In the genomic region with DNA sequence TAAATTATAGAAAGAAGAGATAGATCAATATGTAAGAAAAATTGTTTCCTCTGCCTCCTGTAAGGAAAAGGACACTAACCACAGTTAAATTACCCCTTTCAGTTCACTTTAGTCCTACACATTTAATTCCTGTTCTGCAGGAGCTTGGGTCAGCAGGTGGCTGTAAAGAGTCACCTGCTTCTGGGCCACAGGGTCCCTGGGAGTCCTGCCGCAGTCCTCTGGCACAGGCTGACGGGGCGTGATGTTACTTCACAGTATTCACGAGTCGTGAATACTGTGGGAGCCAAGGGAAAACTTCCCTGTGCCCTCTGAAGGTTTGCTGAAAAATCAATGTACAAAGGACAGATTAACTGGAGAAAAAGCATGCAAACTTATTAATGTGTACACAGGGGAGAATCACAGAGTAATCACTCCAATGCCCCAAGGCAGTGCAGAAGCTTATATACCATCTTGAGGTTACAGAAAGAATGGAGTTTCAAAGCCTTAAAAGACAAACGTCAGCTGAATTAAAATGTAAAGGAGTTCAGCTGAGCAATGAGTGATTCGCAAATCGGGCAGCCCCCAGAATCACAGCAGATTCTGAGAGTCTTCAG, we compare ENCODE assay signal across 22 cellular contexts.
"Had no signal": no experiment of that assay in that cellular context is flagged by ENCODE, and none has a peak within 500 bp of the region (broad histone marks: within the 10 kb centered on the region; RNA-seq: fewer than 3 reads in every experiment).

No MANE protein-coding gene starts in this region.

- H3K4me3 Mint-ChIP-seq: IgD-negative memory B cell had no signal

- H3K4me3 ChIP-seq: K562 had no signal

- ATAC-seq: K562, Panc1, PC-3, SK-N-SH treated with all-trans-retinoic acid at 6 μM for 48 hours had no signal

- FAIRE-seq: K562 had no signal

- H3K4me2 ChIP-seq: KMS-11 had no signal

- DNase-seq: MV-4-11; NCI-H1048; NCI-H1105; NCI-H1417; NCI-H1436 treated with DMSO at 0.1 percent for 48 hours; NCI-H1694; NCI-H187 treated with DMSO at 0.1 percent for 48 hours; NCI-H2081; NCI-H2107; NCI-H2227 treated with DMSO at 0.1 percent for 48 hours; NCI-H524; NCI-H69; NCI-H774; NK-92 treated with Interleukin-12 subunit alpha and Interleukin-12 subunit beta, amount 100 ng/mL, for 24 hours; PC-3; SHP77 had no signal

- H3K4me1 Mint-ChIP-seq: IgD-negative memory B cell had no signal

- H3K27ac Mint-ChIP-seq: IgD-negative memory B cell had no signal

- H3K9ac ChIP-seq: KMS-11 had no signal

- H3K27ac ChIP-seq: KMS-11, RWPE1 had no signal
